In the genomic region with DNA sequence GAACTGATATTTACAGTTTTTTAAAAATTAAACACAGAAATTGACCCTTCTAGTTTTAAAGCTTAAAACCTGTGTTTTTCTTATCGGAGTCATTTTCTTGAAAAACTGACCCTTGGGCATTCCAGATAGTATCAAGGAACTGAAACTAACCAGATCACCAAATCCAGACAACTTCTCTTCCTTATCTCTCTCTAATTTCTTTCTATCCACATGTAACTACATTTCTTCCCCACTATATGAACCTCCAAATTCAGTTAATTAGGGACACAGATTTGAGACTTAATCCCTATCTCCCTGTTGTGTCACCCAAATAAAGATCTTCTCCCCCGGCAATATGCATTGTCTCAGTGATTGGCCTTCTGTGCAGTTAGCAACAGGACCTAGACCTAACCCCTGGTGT, we compare ENCODE assay signal across 20 cellular contexts.
DNase-seq lines count a peak whose midpoint lies in the region; ATAC-seq, FAIRE-seq and TF ChIP-seq lines count a peak whose summit lies in the region.
"Had no signal": no experiment of that assay in that cellular context is flagged by ENCODE, and none has a peak within 500 bp of the region (broad histone marks: within the 10 kb centered on the region; RNA-seq: fewer than 3 reads in every experiment).

No MANE protein-coding gene starts in this region.

- H3K4ac ChIP-seq in mesendoderm (ENCODE audit: low read depth, low read length) (no peak overlapping the region), trophoblast cell (ENCODE audit: low read depth, low read length) (no peak overlapping the region)

- H3K27me3 Mint-ChIP-seq in GM23338 (ENCODE audit: insufficient read depth, low read depth, poor library complexity), result no peaks in the 10 kb centered on the region
- no peaks in the 10 kb centered on the region for H3K27me3 Mint-ChIP-seq in mesothelial cell of epicardium (ENCODE audit: low read depth)
- H3K27me3 Mint-ChIP-seq: CD4-positive, alpha-beta T cell had no signal

- H3K9me3 ChIP-seq in A549 (peaks cover 3% of the 10 kb centered on the region; the same call in 1 of the 3 replicates), trophoblast cell (ENCODE audit: insufficient read depth, low read depth, low read length) (no peaks in the 10 kb centered on the region)

- H3K14ac ChIP-seq in trophoblast cell (ENCODE audit: low read length), result no peak overlapping the region

- H2BK120ac ChIP-seq in mesendoderm (ENCODE audit: low read depth, low read length), result no peak overlapping the region
- H2BK120ac ChIP-seq in trophoblast cell (ENCODE audit: insufficient read depth, low read length, poor library complexity), result no peak overlapping the region

- FAIRE-seq in A549 (lab: Jason Lieb, UNC), result no peak
- FAIRE-seq: GM12892, GM18507 had no signal

- no peaks in the 10 kb centered on the region for H3K9me2 ChIP-seq in GM23338 (ENCODE audit: insufficient read depth)

- H3K27ac ChIP-seq in A549 (no peak overlapping the region), GM23338 (ENCODE audit: low read depth) (no peak overlapping the region), mesendoderm (ENCODE audit: low read depth, low read length) (no peak overlapping the region), trophoblast cell (ENCODE audit: low read depth, low read length) (peak overlapping the region; percentile 79)
- H3K27ac ChIP-seq: C4-2B, HL-60 had no signal

- no peak overlapping the region for H4K12ac ChIP-seq in trophoblast cell (ENCODE audit: low read depth, low read length)

- H3K36me3 ChIP-seq in GM23338 (ENCODE audit: insufficient read depth) (no peaks in the 10 kb centered on the region), mesendoderm (ENCODE audit: control insufficient read depth, insufficient read depth, low read length) (no peaks in the 10 kb centered on the region), trophoblast cell (ENCODE audit: control insufficient read depth in 1 of 2, insufficient read depth in 2 of 2, low read length in 2 of 2) (no peaks in the 10 kb centered on the region)

- POLR2A ChIA-PET in A549 (lab: Yijun Ruan, JAX), result no interaction called here

- no peak overlapping the region for H3K4me3 Mint-ChIP-seq in GM23338
- H3K4me3 Mint-ChIP-seq in mesothelial cell of epicardium, result no peak overlapping the region
- H3K4me3 Mint-ChIP-seq: CD4-positive, alpha-beta T cell; HFFc6 had no signal

- H3K4me3 ChIP-seq in A549 (no peak overlapping the region), GM23338 (no peak overlapping the region), mesendoderm (ENCODE audit: low read length) (no peak overlapping the region), trophoblast cell (ENCODE audit: low read depth, low read length) (no peak overlapping the region)

- CTCF ChIA-PET in A549 (lab: Yijun Ruan, JAX), result no interaction called here

- H4K20me1 ChIP-seq in GM23338 (replicated peaks; ENCODE audit: insufficient read depth), result no peaks in the 10 kb centered on the region

- no peaks in the 10 kb centered on the region for H3K79me1 ChIP-seq in mesendoderm (ENCODE audit: low read length)
- H3K79me1 ChIP-seq in trophoblast cell (ENCODE audit: low read length), result peaks cover 5% of the 10 kb centered on the region

- ATAC-seq in A549 (no peak), GM23338 (no peak)
- ATAC-seq: HCT116 had no signal

- no peak for TF ChIP-seq POLR2A in A549 (IDR thresholded peaks at IDR 0.05; ENCODE audit: low read length)

- H3K4me1 Mint-ChIP-seq in GM23338, result no peaks in the 10 kb centered on the region
- peaks cover 5% of the 10 kb centered on the region for H3K4me1 Mint-ChIP-seq in mesothelial cell of epicardium

- H2BK15ac ChIP-seq in mesendoderm (replicated peaks; ENCODE audit: low read depth), result no peak overlapping the region

- no peak for TF ChIP-seq EP300 in A549 (IDR thresholded peaks at IDR 0.05)

- no peaks in the 10 kb centered on the region for H3K27me3 ChIP-seq in GM23338 (ENCODE audit: insufficient read depth)
- H3K27me3 ChIP-seq in mesendoderm (ENCODE audit: insufficient read depth, low read length, poor library complexity), result no peaks in the 10 kb centered on the region
- no peaks in the 10 kb centered on the region for H3K27me3 ChIP-seq in trophoblast cell (ENCODE audit: insufficient read depth, low read length)

- H2AK5ac ChIP-seq in mesendoderm (ENCODE audit: low read length) (no peak overlapping the region), trophoblast cell (ENCODE audit: low read length) (no peak overlapping the region)

- no peak for TF ChIP-seq CTCF in A549 (IDR thresholded peaks at IDR 0.05)
- no peak for TF ChIP-seq CTCF in GM23338 (conservative IDR thresholded peaks at IDR 0.05; ENCODE audit: low read depth in 2 of 2)
- TF ChIP-seq CTCF in mesothelial cell of epicardium (IDR thresholded peaks at IDR 0.05; ENCODE audit: unreplicated experiment), result no peak

- no peak overlapping the region for H3K18ac ChIP-seq in mesendoderm (ENCODE audit: low read length)
- no peak overlapping the region for H3K18ac ChIP-seq in trophoblast cell (ENCODE audit: low read length)

- 42% methylated on average over 2 of the region's 2 CpGs for WGBS in A549 (ENCODE audit: missing lambda C conversion rate)
- no CpG with 5 or more reads among the region's 2 CpGs for WGBS in mesendoderm (ENCODE audit: extremely low coverage, insufficient coverage, low lambda C conversion rate)
- no CpG with 5 or more reads among the region's 2 CpGs for WGBS in trophoblast cell (ENCODE audit: extremely low coverage, insufficient coverage, insufficient read length)

- H3K9me3 Mint-ChIP-seq in GM23338 (peaks cover 6% of the 10 kb centered on the region; the same call in 1 of the 3 replicates), mesothelial cell of epicardium (peaks cover 18% of the 10 kb centered on the region)

- no peak overlapping the region for H4K5ac ChIP-seq in mesendoderm (ENCODE audit: low read length)

- H3K4me2 ChIP-seq in A549 (0 out of 3 replicates have a peak overlapping the region, but pooled peaks have one; percentile 17), GM23338 (no peak overlapping the region), mesendoderm (ENCODE audit: low read length) (no peak overlapping the region), trophoblast cell (ENCODE audit: low read length) (peak overlapping the region; percentile 47)

- no peak overlapping the region for H3K56ac ChIP-seq in mesendoderm (ENCODE audit: low read length)

- no peak overlapping the region for H2BK12ac ChIP-seq in trophoblast cell (ENCODE audit: low read length)

- H3K23ac ChIP-seq in mesendoderm (ENCODE audit: low read length), result no peak overlapping the region
- H3K23ac ChIP-seq in trophoblast cell (ENCODE audit: low read length), result no peak overlapping the region

- H4K8ac ChIP-seq in mesendoderm (ENCODE audit: low read depth, low read length) (no peak overlapping the region), trophoblast cell (ENCODE audit: low read depth, low read length) (no peak overlapping the region)

- TF ChIP-seq RAD21 in A549 (conservative IDR thresholded peaks at IDR 0.05 in 1 of 2, IDR thresholded peaks at IDR 0.05 in 1 of 2), result no peak

- H2AFZ ChIP-seq in GM23338 (no peak overlapping the region; the same call in 1 of the 2 replicates), trophoblast cell (ENCODE audit: insufficient read depth, low read length, poor library complexity) (no peak overlapping the region)

- DNase-seq in A549 (ENCODE audit: low read depth in 1 of 2, low spot score in 1 of 2), result no peak
- DNase-seq in GM23338 (ENCODE audit: low spot score), result no peak
- DNase-seq in mesendoderm, result peak; percentile 3
- no peak for DNase-seq in trophoblast cell
- DNase-seq in stimulated activated CD8-positive, alpha-beta memory T cell treated with anti-CD3 and anti-CD28 coated beads, Interleukin-4, amount 100 ng/mL, for 48 hours, result no peak
- no peak for DNase-seq in epidermal melanocyte (ENCODE audit: insufficient read length, low spot score)
- no peak for DNase-seq in mesothelial cell of epicardium (ENCODE audit: low spot score in 2 of 2, unreplicated experiment in 2 of 2)
- DNase-seq: 8988T; CD4-positive, alpha-beta T cell; DMS153; DMS79; GDM1; GOT3; H7; HFFc6 had no signal

- H3K79me2 ChIP-seq in GM23338 (replicated peaks; ENCODE audit: insufficient read depth) (no peaks in the 10 kb centered on the region), mesendoderm (ENCODE audit: control insufficient read depth, insufficient read depth, low read length) (no peaks in the 10 kb centered on the region), trophoblast cell (ENCODE audit: control insufficient read depth, insufficient read depth, low read length, poor library complexity) (no peaks in the 10 kb centered on the region)

- H2BK5ac ChIP-seq in mesendoderm (ENCODE audit: low read length), result no peak overlapping the region
- H2BK5ac ChIP-seq in trophoblast cell (ENCODE audit: low read depth, low read length, poor library complexity), result no peak overlapping the region

- no peak overlapping the region for H3K9ac ChIP-seq in mesendoderm (ENCODE audit: low read length)
- H3K9ac ChIP-seq in trophoblast cell (ENCODE audit: low read length), result no peak overlapping the region

- no peaks in the 10 kb centered on the region for H3K36me3 Mint-ChIP-seq in GM23338 (ENCODE audit: low read depth)
- H3K36me3 Mint-ChIP-seq in mesothelial cell of epicardium, result peaks cover 3% of the 10 kb centered on the region

- H3K27ac Mint-ChIP-seq in GM23338, result peak overlapping the region; percentile 8; the same call in 1 of the 2 replicates
- no peak overlapping the region for H3K27ac Mint-ChIP-seq in mesothelial cell of epicardium
- H3K27ac Mint-ChIP-seq: CD4-positive, alpha-beta T cell; HFFc6 had no signal

- no peaks in the 10 kb centered on the region for H3K4me1 ChIP-seq in A549
- no peaks in the 10 kb centered on the region for H3K4me1 ChIP-seq in GM23338 (ENCODE audit: insufficient read depth)
- H3K4me1 ChIP-seq in mesendoderm (ENCODE audit: control insufficient read depth, low read depth, low read length), result no peaks in the 10 kb centered on the region
- H3K4me1 ChIP-seq in trophoblast cell (ENCODE audit: control insufficient read depth in 1 of 2, insufficient read depth in 2 of 2, low read length in 2 of 2), result peaks cover 0 to 6% of the 10 kb centered on the region in 2 experiments

- no peak overlapping the region for H4K91ac ChIP-seq in trophoblast cell (ENCODE audit: low read depth, low read length)

- no peaks in the 10 kb centered on the region for H3F3A ChIP-seq in GM23338 (replicated peaks; ENCODE audit: low read depth)

TF ChIP-seq in A549, 52 proteins besides CTCF, POLR2A, EP300 and RAD21 (continues in another document):
- TF ChIP-seq FOXS1 (CRISPR knock-in tag; IDR thresholded peaks at IDR 0.05), result no peak
- no peak for TF ChIP-seq RNF2 (IDR thresholded peaks at IDR 0.05; ENCODE audit: borderline replicate concordance, low read depth)
- TF ChIP-seq KDM1A (IDR thresholded peaks at IDR 0.05; ENCODE audit: low read depth), result no peak
- TF ChIP-seq HOXB5 (CRISPR knock-in tag; IDR thresholded peaks at IDR 0.05), result no peak

TF ChIP-seq in GM23338, 12 proteins besides CTCF, POLR2A, EP300 and RAD21 (continues in another document):
- no peak for TF ChIP-seq POLR2AphosphoS5 (IDR thresholded peaks at IDR 0.05; ENCODE audit: low read depth)

Comparison
In these comparisons a context has a peak if more than half of its experiments do, and no peak if none do; other contexts are left out.
1. H3K4me2 ChIP-seq: peak in A549 (single experiment) and trophoblast cell (single experiment); none in GM23338 (single experiment) and mesendoderm (single experiment).